ENCODE assay signal across 11 cellular contexts in genomic region chr4:24105183-24106039, GRCh38.
DNase-seq lines count a peak whose midpoint lies in the region; ATAC-seq and TF ChIP-seq lines count a peak whose summit lies in the region.
"Had no signal": no experiment of that assay in that cellular context is flagged by ENCODE, and none has a peak within 500 bp of the region (broad histone marks: within the 10 kb centered on the region; RNA-seq: fewer than 3 reads in every experiment).

No MANE protein-coding gene starts in this region.

- no peak overlapping the region for H3K4me3 Mint-ChIP-seq in CD8-positive, alpha-beta T cell
- H3K4me3 Mint-ChIP-seq: activated B cell treated with CpG ODN at 0.5 μM for 24 hours had no signal

- H3K9me2 ChIP-seq in GM23248 (ENCODE audit: insufficient read depth) = no peaks in the 10 kb centered on the region

- CTCF ChIA-PET in CD8-positive, alpha-beta T cell (lab: Charles Lee) = no interaction called here

- H3K9me3 ChIP-seq in GM23248 (ENCODE audit: low read depth) (no peaks in the 10 kb centered on the region), skeletal muscle satellite cell (replicated peaks; ENCODE audit: low read length) (no peaks in the 10 kb centered on the region)
- no peaks in the 10 kb centered on the region for H3K9me3 ChIP-seq in CD8-positive, alpha-beta T cell (ENCODE audit: low read length)

- H3K27ac ChIP-seq in GM23248 = peak overlapping the region; percentile 93
- H3K27ac ChIP-seq in CD8-positive, alpha-beta T cell (ENCODE audit: low read depth, low read length) = no peak overlapping the region

- peak; percentile 39 for ATAC-seq in left ventricle myocardium superior
- no peak for ATAC-seq in CD8-positive, alpha-beta T cell
- ATAC-seq in GM18861 (IDR thresholded peaks at IDR 0.05; ENCODE audit: unreplicated experiment) = no peak
- ATAC-seq in GM19463 (IDR thresholded peaks at IDR 0.05; ENCODE audit: unreplicated experiment) = no peak

- H3K27me3 ChIP-seq in GM23248 (replicated peaks; ENCODE audit: insufficient read depth) (no peaks in the 10 kb centered on the region), skeletal muscle satellite cell (ENCODE audit: control insufficient read depth, insufficient read depth, low read length) (no peaks in the 10 kb centered on the region)
- H3K27me3 ChIP-seq in CD8-positive, alpha-beta T cell (ENCODE audit: insufficient read depth, low read length) = no peaks in the 10 kb centered on the region

- in situ Hi-C loops in GM23248 (cut with MboI) = no loop called here

- H3K9ac ChIP-seq in GM23248 (peak overlapping the region; percentile 63), skeletal muscle satellite cell (ENCODE audit: low read depth, low read length) (peak overlapping the region; percentile 78)

- DNase-seq in GM23248 (peak; percentile 96), amniotic stem cell (lab: John Stamatoyannopoulos, UW) (peak; percentile 1), left ventricle myocardium superior (no peak), HT-29 (ENCODE audit: low spot score) (no peak)
- no peak for DNase-seq in CD8-positive, alpha-beta T cell
- DNase-seq: activated B cell treated with CpG ODN at 0.5 μM for 24 hours; activated naive CD4-positive, alpha-beta T cell treated with anti-CD3 and anti-CD28 coated beads, Interleukin-2, amount 50 U/mL, for 16 hours; NCI-H82 had no signal

- H3K36me3 ChIP-seq in GM23248 (ENCODE audit: low read depth) (no peaks in the 10 kb centered on the region), skeletal muscle satellite cell (ENCODE audit: insufficient read depth, low read length) (no peaks in the 10 kb centered on the region)
- no peaks in the 10 kb centered on the region for H3K36me3 ChIP-seq in CD8-positive, alpha-beta T cell (ENCODE audit: insufficient read depth, low read length)

- H3K4me1 ChIP-seq in GM23248 (ENCODE audit: insufficient read depth) = peaks cover 22% of the 10 kb centered on the region
- peaks cover 41% of the 10 kb centered on the region for H3K4me1 ChIP-seq in skeletal muscle satellite cell (ENCODE audit: control insufficient read depth, insufficient read depth, low read length)
- H3K4me1 ChIP-seq in CD8-positive, alpha-beta T cell (ENCODE audit: insufficient read depth, low read length) = no peaks in the 10 kb centered on the region

- peak overlapping the region; percentile 83 for H2AFZ ChIP-seq in GM23248

- H4K20me1 ChIP-seq in GM23248 (ENCODE audit: insufficient read depth) = no peaks in the 10 kb centered on the region

- H3K27ac Mint-ChIP-seq in CD8-positive, alpha-beta T cell = no peak overlapping the region
- H3K27ac Mint-ChIP-seq: activated B cell treated with CpG ODN at 0.5 μM for 24 hours had no signal

- H3K9me3 Mint-ChIP-seq in CD8-positive, alpha-beta T cell = peaks cover 8% of the 10 kb centered on the region
- H3K9me3 Mint-ChIP-seq: activated B cell treated with CpG ODN at 0.5 μM for 24 hours had no signal

- 11 to 13% methylated on average over 11 of the region's 11 CpGs for WGBS in GM23248 (ENCODE audit: low coverage in 1 of 2, low lambda C conversion rate in 2 of 2, missing lambda C conversion rate in 2 of 2), 2 experiments

- no peaks in the 10 kb centered on the region for H3K4me1 Mint-ChIP-seq in CD8-positive, alpha-beta T cell (ENCODE audit: low read depth)
- H3K4me1 Mint-ChIP-seq: activated B cell treated with CpG ODN at 0.5 μM for 24 hours had no signal

- no peak for TF ChIP-seq CTCF in CD8-positive, alpha-beta T cell (IDR thresholded peaks at IDR 0.05)

- no peaks in the 10 kb centered on the region for H3K79me2 ChIP-seq in GM23248 (ENCODE audit: insufficient read depth)

- H3K36me3 Mint-ChIP-seq in CD8-positive, alpha-beta T cell = no peaks in the 10 kb centered on the region

- POLR2A ChIA-PET in CD8-positive, alpha-beta T cell (lab: Charles Lee) = no interaction called here

- H3K4me2 ChIP-seq in GM23248 (ENCODE audit: unreplicated experiment) (peak overlapping the region; percentile 84), skeletal muscle satellite cell (ENCODE audit: low read length) (peak overlapping the region; percentile 79)

- H3F3A ChIP-seq in GM23248 (ENCODE audit: insufficient read depth) = peaks cover 20% of the 10 kb centered on the region

- H3K27me3 Mint-ChIP-seq in CD8-positive, alpha-beta T cell (ENCODE audit: low read depth) = no peaks in the 10 kb centered on the region
- H3K27me3 Mint-ChIP-seq: activated B cell treated with CpG ODN at 0.5 μM for 24 hours had no signal

- H3K4me3 ChIP-seq in GM23248 (peak overlapping the region; percentile 62), skeletal muscle satellite cell (ENCODE audit: low read length) (peak overlapping the region; percentile 61)
- no peak overlapping the region for H3K4me3 ChIP-seq in CD8-positive, alpha-beta T cell (ENCODE audit: low read depth, low read length)

- intact Hi-C loops in left ventricle myocardium superior (cut with micrococcal nuclease) = no loop called here
- intact Hi-C loops in CD8-positive, alpha-beta T cell (cut with DNase I, micrococcal nuclease) = no loop called here

Comparison
In these comparisons a context has a peak if more than half of its experiments do, and no peak if none do; other contexts are left out.
1. DNase-seq: peak in GM23248 (single experiment) and amniotic stem cell (single experiment); none in left ventricle myocardium superior (single experiment), CD8-positive, alpha-beta T cell (0 of 7) and HT-29 (single experiment).